Comparison of ENCODE assay signal across 7 cellular contexts in genomic region chr1:149850732-149851345, GRCh38. TPM values are rescaled to one million over a fixed set of nuclear protein-coding genes. Genes with fewer than 3 reads are reported as not detected.
DNase-seq lines count a peak whose midpoint lies in the region; ATAC-seq and TF ChIP-seq lines count a peak whose summit lies in the region.
"Not testable (repeated sequence)": the region's sequence is repeated elsewhere in the genome, so short reads cannot be mapped to it uniquely, and the experiment has no call there.

No MANE protein-coding gene starts in this region.

- WGBS in body of pancreas, 2 donors = no CpG with 5 or more reads among the region's 62 CpGs
- no CpG with 5 or more reads among the region's 62 CpGs for WGBS in right lobe of liver (ENCODE audit: insufficient coverage, low coverage, low lambda C conversion rate, missing lambda C conversion rate)

- intact Hi-C loops in OCI-LY7 (cut with micrococcal nuclease; ENCODE audit: unreplicated experiment); body of pancreas (cut with DNase I); right lobe of liver (cut with DNase I): not testable (repeated sequence)

- H4K20me1 ChIP-seq in OCI-LY7 (ENCODE audit: insufficient read depth, low read length) = not testable (repeated sequence)

- DNase-seq in OCI-LY7 (ENCODE audit: low spot score); body of pancreas; right lobe of liver: not testable (repeated sequence)

- not testable (repeated sequence) for H3K27ac ChIP-seq in OCI-LY7 (ENCODE audit: low read depth, low read length, poor library complexity, severe bottlenecking); body of pancreas; right lobe of liver

- not testable (repeated sequence) for H3K4me2 ChIP-seq in OCI-LY7 (ENCODE audit: low read length)

- CTCF ChIA-PET in OCI-LY7 (lab: Charles Lee; ENCODE audit: unreplicated experiment) = not testable (repeated sequence)

- H3K9me2 ChIP-seq in OCI-LY7 (ENCODE audit: insufficient read depth, low read length) = not testable (repeated sequence)

- H2AFZ ChIP-seq in OCI-LY7 (ENCODE audit: low read length) = not testable (repeated sequence)

- not testable (repeated sequence) for H3K9me3 ChIP-seq in OCI-LY7 (ENCODE audit: low read length); body of pancreas; right lobe of liver

- ATAC-seq in GM18519 (IDR thresholded peaks at IDR 0.05; ENCODE audit: low FRiP score, unreplicated experiment) = peak; percentile 53
- peak; percentile 47 for ATAC-seq in GM19467 (IDR thresholded peaks at IDR 0.05; ENCODE audit: unreplicated experiment)
- peak; percentile 45 for ATAC-seq in HG02623 (IDR thresholded peaks at IDR 0.05; ENCODE audit: unreplicated experiment)
- peak; percentile 55 for ATAC-seq in HG03108 (IDR thresholded peaks at IDR 0.05; ENCODE audit: unreplicated experiment)
- ATAC-seq in body of pancreas = peak; percentile 84
- ATAC-seq in right lobe of liver = peak; percentile 72 to 82 (median 78)

- H3K27me3 ChIP-seq in body of pancreas, right lobe of liver: not testable (repeated sequence)

- H3K4me3 ChIP-seq in OCI-LY7 (ENCODE audit: low read depth, low read length, poor library complexity, severe bottlenecking); body of pancreas; right lobe of liver: not testable (repeated sequence)

- peaks cover 43% of the 10 kb centered on the region for H3K79me2 ChIP-seq in OCI-LY7 (ENCODE audit: insufficient read depth, low read depth, low read length)

- not testable (repeated sequence) for TF ChIP-seq POLR2A in body of pancreas (IDR thresholded peaks at IDR 0.05); right lobe of liver (IDR thresholded peaks at IDR 0.05)

- H3K4me1 ChIP-seq in OCI-LY7 (ENCODE audit: insufficient read depth, low read length, poor library complexity, severe bottlenecking) (peaks cover 31% of the 10 kb centered on the region), body of pancreas (peaks cover 33% of the 10 kb centered on the region), right lobe of liver (peaks cover 0 to 39% (median 10%) of the 10 kb centered on the region in 4 donors)

- TSS peak; percentile 82 for BruUV-seq in OCI-LY7 (replicated peaks; lab: Mats Ljungman, UMichigan)

- H3K36me3 ChIP-seq in OCI-LY7 (ENCODE audit: insufficient read depth, low read length) = peaks cover 32% of the 10 kb centered on the region
- H3K36me3 ChIP-seq in body of pancreas (replicated peaks in 1 of 2; ENCODE audit: insufficient read depth in 1 of 2, low read depth in 2 of 2); right lobe of liver: not testable (repeated sequence)

- not testable (repeated sequence) for TF ChIP-seq CTCF in OCI-LY7 (conservative IDR thresholded peaks at IDR 0.05; ENCODE audit: low read length); body of pancreas (IDR thresholded peaks at IDR 0.05); right lobe of liver (IDR thresholded peaks at IDR 0.05)

- POLR2A ChIA-PET in OCI-LY7 (lab: Charles Lee) = not testable (repeated sequence)

RNA-seq across cellular contexts. Expression of gene BOLA1, which starts 48.5 kb away (rescaled TPM):
- 9.4 and 9.6 TPM in 2 replicates for total RNA-seq in OCI-LY7 (2014; rRNA removed; shearing (Covaris generic))
- total RNA-seq in OCI-LY7 (2022) = 9.4 and 10.2 TPM in 2 replicates
- 10 to 100 TPM in 1 of 2 donors, 1 to 10 TPM in 1; 9.6 to 35.5 TPM for total RNA-seq in body of pancreas
- total RNA-seq in right lobe of liver = 10 to 100 TPM in 3 of 6 experiments, 1 to 10 TPM in 3; 8.4 to 23.7 (median 9.5) TPM
